ENCODE assay signal across 8 cellular contexts in genomic region chr5:172450861-172451695, GRCh38. TPM values are rescaled to one million over a fixed set of nuclear protein-coding genes. Genes with fewer than 3 reads are reported as not detected.
A peak's percentile ranks its signal among the peaks of the same experiment; 100 is the strongest.
DNase-seq lines count a peak whose midpoint lies in the region; FAIRE-seq and TF ChIP-seq lines count a peak whose summit lies in the region.

No MANE protein-coding gene starts in this region.

- no peaks in the 10 kb centered on the region for H3K27me3 ChIP-seq in SJCRH30
- no peaks in the 10 kb centered on the region for H3K27me3 ChIP-seq in brain microvascular endothelial cell (replicated peaks)

- in situ Hi-C loops in brain microvascular endothelial cell (cut with HindIII; ENCODE audit: low pct_ligation_motif_present, low sequenced_read_pairs), result no loop called here

- no peak overlapping the region for H3K9ac ChIP-seq in kidney (ENCODE audit: low read length in 2 of 2)

- H3K27ac ChIP-seq in SJCRH30, result no peak overlapping the region
- no peak overlapping the region for H3K27ac ChIP-seq in brain microvascular endothelial cell
- H3K27ac ChIP-seq in kidney (ENCODE audit: low read depth in 2 of 2, low read length in 2 of 2), result no peak overlapping the region

- intact Hi-C loops in kidney (cut with DNase I), result no loop called here

- H3K4me3 ChIP-seq in GM12875 (ENCODE audit: low read depth, low read length) (no peak overlapping the region), SJCRH30 (no peak overlapping the region), brain microvascular endothelial cell (ENCODE audit: low read depth, low read length) (no peak overlapping the region), kidney (ENCODE audit: low read length in 2 of 2) (no peak overlapping the region)

- TF ChIP-seq CTCF in GM12875 (IDR thresholded peaks at IDR 0.05; ENCODE audit: borderline replicate concordance, insufficient read depth, low read depth, low read length), result peak; percentile 69; the same call in 1 of the 2 replicates
- peak; percentile 83 for TF ChIP-seq CTCF in brain microvascular endothelial cell (IDR thresholded peaks at IDR 0.05; ENCODE audit: low read depth, low read length, missing control alignments)
- peak; percentile 43 for TF ChIP-seq CTCF in kidney (IDR thresholded peaks at IDR 0.05; ENCODE audit: borderline replicate concordance, extremely low read depth, insufficient read depth)

- FAIRE-seq in kidney (lab: Jason Lieb, UNC), result no peak

- H3K4me1 ChIP-seq in SJCRH30, result peaks cover 3% of the 10 kb centered on the region; the same call in 1 of the 2 replicates
- H3K4me1 ChIP-seq in kidney (ENCODE audit: control insufficient read depth in 1 of 2, insufficient read depth in 1 of 2, low read depth in 1 of 2, low read length in 2 of 2), result peaks cover 0 to 11% of the 10 kb centered on the region in 2 donors

- DNase-seq in 8988T (peak; percentile 75), SJCRH30 (peak; percentile 46 to 71), brain microvascular endothelial cell (no peak), kidney (no peak), NOMO-1 treated with dmso at 0.1 percent for 144 hours (lab: John Stamatoyannopoulos, UW; ENCODE audit: unreplicated experiment) (no peak), DMS79 treated with DMSO at 0.1 percent for 48 hours (lab: John Stamatoyannopoulos, UW) (no peak)
- DNase-seq in stimulated activated CD8-positive, alpha-beta memory T cell treated with anti-CD3 and anti-CD28 coated beads, Interleukin-2, amount 100 ng/mL, for 48 hours (ENCODE audit: low read depth in 2 of 2), result peak; percentile 17 to 37

- H3K36me3 ChIP-seq in SJCRH30, result no peaks in the 10 kb centered on the region
- no peaks in the 10 kb centered on the region for H3K36me3 ChIP-seq in brain microvascular endothelial cell (replicated peaks)
- no peaks in the 10 kb centered on the region for H3K36me3 ChIP-seq in kidney (ENCODE audit: control insufficient read depth in 1 of 2, insufficient read depth in 2 of 2, low read length in 2 of 2)

- H3K9me3 ChIP-seq in SJCRH30 (replicated peaks), result no peaks in the 10 kb centered on the region
- H3K9me3 ChIP-seq in kidney (ENCODE audit: control insufficient read depth in 1 of 2, low read length in 2 of 2), result no peaks in the 10 kb centered on the region

RNA-seq across cellular contexts. Expression of gene SH3PXD2B, which starts 3.2 kb away (rescaled TPM):
- 16.4 and 16.9 TPM in 2 replicates for total RNA-seq in SJCRH30 (2014; rRNA removed; shearing (Covaris generic))
- 22.8 TPM for total RNA-seq in kidney
- 3.1 TPM for polyA plus RNA-seq in kidney (ENCODE audit: insufficient read depth, low read depth, low replicate concordance)

Comparison
In these comparisons a context has a peak if more than half of its experiments do, and no peak if none do; other contexts are left out.
1. DNase-seq: peak in 8988T (single experiment), SJCRH30 (2 of 2) and stimulated activated CD8-positive, alpha-beta memory T cell treated with anti-CD3 and anti-CD28 coated beads, Interleukin-2, amount 100 ng/mL, for 48 hours (2 of 2); none in brain microvascular endothelial cell (single experiment), kidney (single experiment), NOMO-1 treated with dmso at 0.1 percent for 144 hours (single experiment) and DMS79 treated with DMSO at 0.1 percent for 48 hours (single experiment).
2. Peak in every context shown above with its lines, with median percentiles within 50 percentile points of each other: CTCF ChIP-seq.